In the genomic region with DNA sequence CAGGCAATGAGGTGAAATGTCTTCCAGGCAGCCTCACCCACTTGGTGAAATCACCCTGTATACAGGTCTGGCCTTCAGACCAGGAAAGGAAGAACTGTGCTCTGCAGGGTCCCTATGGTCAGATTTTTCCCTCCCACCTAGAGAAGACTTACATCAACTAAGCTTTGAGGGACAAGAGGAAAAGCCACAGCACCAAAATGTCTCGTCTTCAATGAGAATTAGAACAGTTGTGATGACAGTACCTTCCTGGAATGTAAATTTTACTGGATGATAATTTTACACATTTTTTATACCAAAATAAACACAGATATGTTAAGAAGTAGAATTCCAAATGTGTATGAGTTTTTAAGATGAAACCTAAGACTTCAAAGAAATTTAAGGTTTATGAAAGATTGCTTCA, we compare ENCODE assay signal across 22 cellular contexts.
DNase-seq lines count a peak whose midpoint lies in the region; ATAC-seq, FAIRE-seq and TF ChIP-seq lines count a peak whose summit lies in the region.
"Had no signal": no experiment of that assay in that cellular context is flagged by ENCODE, and none has a peak within 500 bp of the region (broad histone marks: within the 10 kb centered on the region; RNA-seq: fewer than 3 reads in every experiment).

No MANE protein-coding gene starts in this region.

- H3K27ac ChIP-seq in coronary artery (no peak overlapping the region), pancreas (peak overlapping the region in 1 of 4 donors; percentile 53)

- DNase-seq in EH (ENCODE audit: low read depth): peak; percentile 52
- DNase-seq in RCC 7860 (ENCODE audit: low spot score): peak; percentile 19
- DNase-seq in coronary artery (ENCODE audit: low spot score): peak; percentile 16
- DNase-seq in pancreas: no peak
- DNase-seq in NCI-H1417 treated with DMSO at 0.1 percent for 48 hours (lab: John Stamatoyannopoulos, UW): no peak
- no peak for DNase-seq in posterior vena cava (ENCODE audit: low spot score)
- no peak for DNase-seq in C1 segment of cervical spinal cord (lab: John Stamatoyannopoulos, UW)
- DNase-seq: CD8-positive, alpha-beta memory T cell; DMS79 treated with DMSO at 0.1 percent for 48 hours; H9; KBM-7; MG63; NCI-H1694; NCI-H2029 treated with DMSO at 0.1 percent for 48 hours; NCI-H446 treated with DMSO at 0.1 percent for 48 hours; NCI-H526; NCI-H82; NK-92 treated with Interleukin-12 subunit alpha and Interleukin-12 subunit beta, amount 100 ng/mL, for 24 hours; T-helper 1 cell had no signal

- H3K36me3 ChIP-seq in pancreas: no peaks in the 10 kb centered on the region
- H3K36me3 ChIP-seq: MG63 had no signal

- WGBS in pancreas, 2 donors: 29 to 54% methylated on average over 1 of the region's 1 CpG

- no peak for FAIRE-seq in RCC 7860 (lab: Jason Lieb, UNC)
- no peak for FAIRE-seq in pancreas (lab: Jason Lieb, UNC)
- FAIRE-seq: GM12878 had no signal

- H3K4me1 ChIP-seq in pancreas: peaks cover 26 to 67% (median 61%) of the 10 kb centered on the region in 3 donors

- H3K27me3 ChIP-seq in pancreas: no peaks in the 10 kb centered on the region
- H3K27me3 ChIP-seq: MG63 had no signal

- no peak overlapping the region for H3K4me3 ChIP-seq in coronary artery
- H3K4me3 ChIP-seq in pancreas: no peak overlapping the region
- H3K4me3 ChIP-seq: GM12878, MG63 had no signal

- intact Hi-C loops in pancreas (cut with DNase I) (no loop called here), posterior vena cava (cut with DNase I) (no loop called here)

- ATAC-seq in pancreas (peak; percentile 12 to 50 (median 32)), GM19452 (IDR thresholded peaks at IDR 0.05; ENCODE audit: unreplicated experiment) (no peak)
- ATAC-seq: GM12878, Right ventricle myocardium inferior had no signal

- H3K9me3 ChIP-seq in pancreas: no peaks in the 10 kb centered on the region
- H3K9me3 ChIP-seq: MG63 had no signal

- TF ChIP-seq CTCF in coronary artery (IDR thresholded peaks at IDR 0.05) (no peak), pancreas (IDR thresholded peaks at IDR 0.05) (no peak)

Comparison
In these comparisons a context has a peak if more than half of its experiments do, and no peak if none do; other contexts are left out.
1. DNase-seq: peak in EH (single experiment), RCC 7860 (single experiment) and coronary artery (single experiment); none in pancreas (0 of 6), NCI-H1417 treated with DMSO at 0.1 percent for 48 hours (single experiment), posterior vena cava (single experiment) and C1 segment of cervical spinal cord (0 of 14).